Comparison of ENCODE assay signal across 23 cellular contexts in genomic region chr11:35864131-35864530, GRCh38.
"Had no signal": no experiment of that assay in that cellular context is flagged by ENCODE, and none has a peak within 500 bp of the region (broad histone marks: within the 10 kb centered on the region; RNA-seq: fewer than 3 reads in every experiment).

No MANE protein-coding gene starts in this region.

- H3K4me1 ChIP-seq: stomach, suprapubic skin, testis, thyroid gland, tibial artery, tibial nerve, transverse colon, upper lobe of left lung, upper lobe of right lung, uterus, vagina had no signal

- H3K4me3 ChIP-seq: stomach, suprapubic skin, testis, thoracic aorta, thyroid gland, tibial artery, tibial nerve, transverse colon, upper lobe of left lung, upper lobe of right lung, uterus, vagina had no signal

- H3K27ac ChIP-seq: stomach, suprapubic skin, testis, thoracic aorta, thyroid gland, tibial artery, tibial nerve, transverse colon, upper lobe of left lung, upper lobe of right lung, uterus, vagina had no signal

- H3K36me3 ChIP-seq: stomach, suprapubic skin, thoracic aorta, thyroid gland, tibial artery, tibial nerve, transverse colon, upper lobe of left lung, upper lobe of right lung, uterus, vagina had no signal

- H3K27me3 ChIP-seq: stomach, suprapubic skin, testis, thyroid gland, tibial artery, tibial nerve, transverse colon, upper lobe of left lung, upper lobe of right lung, uterus, vagina had no signal

- H3K9me3 ChIP-seq: testis, thyroid gland had no signal

- DNase-seq: stimulated activated CD4-positive, alpha-beta T cell treated with anti-CD3 and anti-CD28 coated beads, Interleukin-2, amount 100 ng/mL, for 48 hours; stimulated activated CD4-positive, alpha-beta T cell treated with anti-CD3 and anti-CD28 coated beads, Interleukin-4, amount 100 ng/mL, for 1 hour; stimulated activated CD4-positive, alpha-beta T cell treated with anti-CD3 and anti-CD28 coated beads, Interleukin-4, amount 100 ng/mL, for 24 hours; stimulated activated CD4-positive, alpha-beta T cell treated with anti-CD3 and anti-CD28 coated beads, Interleukin-4, amount 100 ng/mL, for 4 hours; stimulated activated CD8-positive, alpha-beta memory T cell treated with anti-CD3 and anti-CD28 coated beads, Interleukin-4, amount 100 ng/mL, for 48 hours; stimulated activated naive B cell treated with anti-CD40 and anti-IgM and Interleukin-4, amounts not matched to agents 10 μg/mL and 1 μg/mL and 100 μg/mL, for 72 hours; stimulated activated naive CD4-positive, alpha-beta T cell; stimulated activated naive CD4-positive, alpha-beta T cell treated with Interleukin-2 at 50 U/mL for 16 hours; stimulated activated naive CD8-positive, alpha-beta T cell treated with anti-CD3 and anti-CD28 coated beads, Interleukin-15, amount 100 ng/mL, for 72 hours; stimulated activated naive CD8-positive, alpha-beta T cell treated with anti-CD3 and anti-CD28 coated beads, Interleukin-15, Interleukin-2, amounts not matched to agents 100 U/mL and 50 U/mL, for 24 hours; stomach; substantia nigra; testis; thyroid gland; tibial artery; transverse colon; upper lobe of left lung; upper lobe of right lung; uterus had no signal
